25 cellular contexts compared by ENCODE assay signal in the genomic region with DNA sequence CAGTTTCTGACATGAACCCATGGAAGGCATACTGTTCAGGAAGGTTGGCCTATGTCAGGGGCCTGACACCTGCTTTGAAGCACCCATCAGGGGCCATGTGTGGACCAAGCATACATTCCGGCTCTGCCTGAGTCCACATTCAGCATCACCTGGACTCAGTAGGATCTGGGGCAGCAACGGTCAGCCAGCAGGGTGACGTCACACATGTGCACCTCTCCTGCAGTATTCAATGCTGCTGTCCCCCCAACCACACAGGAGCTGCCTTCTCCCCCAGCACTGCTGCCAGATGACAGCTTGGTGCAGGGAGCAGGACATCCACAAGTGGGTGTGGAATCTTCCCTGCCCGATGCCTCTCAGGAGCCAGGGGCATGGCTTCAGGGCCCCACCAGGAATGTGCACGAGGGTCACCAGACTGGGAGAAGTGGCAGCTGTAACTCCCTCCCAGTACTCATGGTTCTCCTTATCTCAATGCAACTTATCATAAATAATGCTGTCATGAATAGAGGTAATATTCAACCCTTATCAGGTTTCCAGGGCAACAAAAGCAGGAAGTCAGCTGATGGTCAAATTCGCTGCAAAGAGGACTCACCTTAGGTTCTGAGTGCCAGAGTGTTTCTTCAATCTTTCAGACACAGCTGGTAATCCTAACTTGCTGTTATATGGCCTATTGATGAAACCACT.
"Had no signal": no experiment of that assay in that cellular context is flagged by ENCODE, and none has a peak within 500 bp of the region (broad histone marks: within the 10 kb centered on the region; RNA-seq: fewer than 3 reads in every experiment).

No MANE protein-coding gene starts in this region.

- H3K9me3 ChIP-seq: gastrocnemius medialis, neutrophil, prostate gland, testis, uterus had no signal

- DNase-seq: dorsolateral prefrontal cortex; effector CD4-positive, alpha-beta T cell; foreskin fibroblast; gastrocnemius medialis; heart left ventricle; hippocampal formation; kidney glomerular epithelial cell; left ventricle myocardium superior; lower lobe of right lung; natural killer cell; sigmoid colon; stimulated activated CD4-positive, alpha-beta T cell treated with anti-CD3 and anti-CD28 coated beads, Interleukin-4, amount 100 ng/mL, for 4 hours; stimulated activated naive CD8-positive, alpha-beta T cell treated with anti-CD3 and anti-CD28 coated beads, Interleukin-15, Interleukin-2, amounts not matched to agents 100 U/mL and 50 U/mL, for 24 hours; substantia nigra; testis; tibial artery; uterus had no signal

- FAIRE-seq: colon, islet of Langerhans had no signal

- ATAC-seq: esophagus mucosa; gastrocnemius medialis; heart left ventricle; left ventricle myocardium superior; lower lobe of right lung; natural killer cell; stimulated activated memory B cell treated with anti-CD40 and anti-IgM and Interleukin-4, amounts not matched to agents 10 μg/mL and 1 μg/mL and 100 μg/mL, for 72 hours; stimulated activated naive CD8-positive, alpha-beta T cell treated with anti-CD3 and anti-CD28 coated beads, Interleukin-15, Interleukin-2, amounts not matched to agents 100 U/mL and 50 U/mL, for 24 hours had no signal

- H3K27me3 ChIP-seq: dorsolateral prefrontal cortex, gastrocnemius medialis, neutrophil, right atrium auricular region, sigmoid colon, testis, tibial artery, uterus had no signal

- H2AFZ ChIP-seq: parathyroid adenoma had no signal

- H3K4me1 ChIP-seq: gastrocnemius medialis, heart left ventricle, lower lobe of right lung, parathyroid adenoma, prostate gland, right atrium auricular region, sigmoid colon, testis, tibial artery, uterus had no signal

- H3K79me2 ChIP-seq: parathyroid adenoma had no signal

- H3K27ac ChIP-seq: dorsolateral prefrontal cortex, gastrocnemius medialis, heart left ventricle, lower lobe of right lung, neutrophil, parathyroid adenoma, prostate gland, right atrium auricular region, sigmoid colon, testis, tibial artery, uterus had no signal

- H3K4me3 ChIP-seq: dorsolateral prefrontal cortex, gastrocnemius medialis, heart left ventricle, lower lobe of right lung, prostate gland, right atrium auricular region, sigmoid colon, testis, tibial artery, uterus had no signal

- H3K36me3 ChIP-seq: gastrocnemius medialis, heart left ventricle, lower lobe of right lung, neutrophil, prostate gland, right atrium auricular region, sigmoid colon, tibial artery, uterus had no signal
